ENCODE assay signal across 12 cellular contexts in the genomic region with DNA sequence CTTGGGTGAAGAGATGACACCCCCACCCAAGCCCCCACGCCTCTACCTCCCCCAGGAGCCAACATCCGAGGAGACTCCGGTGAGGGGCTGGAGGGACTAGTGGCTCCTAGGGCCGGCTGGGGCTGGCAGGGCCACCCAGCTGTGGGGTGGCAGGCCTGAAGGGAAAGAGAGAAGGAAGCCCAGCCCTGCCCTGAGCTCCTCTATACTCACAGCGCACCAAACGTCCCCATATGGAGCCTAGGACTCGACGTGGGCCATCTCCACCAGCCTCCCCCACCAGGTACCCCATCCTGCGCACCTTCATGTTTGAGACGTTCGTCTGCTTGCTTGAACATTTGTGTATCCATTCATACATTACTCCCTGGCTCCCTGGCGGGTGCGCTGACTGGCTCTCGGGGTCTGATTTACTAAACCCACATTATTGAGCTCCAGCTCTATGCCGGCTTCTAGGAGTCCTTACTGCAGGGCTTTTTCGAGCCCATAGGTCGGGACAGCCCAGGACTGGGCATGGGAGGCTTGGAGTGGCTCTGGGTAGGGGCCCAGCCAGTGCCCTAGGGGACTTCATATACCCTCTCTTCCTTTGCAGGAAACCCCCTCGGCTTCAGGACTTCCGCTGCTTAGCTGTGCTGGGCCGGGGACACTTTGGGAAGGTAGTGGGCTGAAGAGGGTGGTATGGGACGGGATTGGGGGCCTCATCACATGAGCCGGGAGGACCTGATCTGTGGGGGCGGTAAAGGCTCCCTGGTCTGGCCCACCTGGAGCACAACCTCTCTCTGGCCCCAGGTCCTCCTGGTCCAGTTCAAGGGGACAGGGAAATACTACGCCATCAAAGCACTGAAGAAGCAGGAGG. TPM values are rescaled to one million over a fixed set of nuclear protein-coding genes. Genes with fewer than 3 reads are reported as not detected.
A peak's percentile ranks its signal among the peaks of the same experiment; 100 is the strongest.
DNase-seq lines count a peak whose midpoint lies in the region; ATAC-seq, FAIRE-seq and TF ChIP-seq lines count a peak whose summit lies in the region.
"Had no signal": no experiment of that assay in that cellular context is flagged by ENCODE, and none has a peak within 500 bp of the region (broad histone marks: within the 10 kb centered on the region; RNA-seq: fewer than 3 reads in every experiment).

No MANE protein-coding gene starts in this region.

- H3K27me3 Mint-ChIP-seq in chondrocyte (ENCODE audit: low read depth) (no peaks in the 10 kb centered on the region), HFFc6 (ENCODE audit: insufficient read depth) (no peaks in the 10 kb centered on the region)

- 0 out of 2 replicates have a peak overlapping the region, but pooled peaks have one; percentile 6 for H3K9ac ChIP-seq in BLaER1
- H3K9ac ChIP-seq: SK-N-SH had no signal

- H3K27me3 ChIP-seq in BLaER1 (no peaks in the 10 kb centered on the region), psoas muscle (ENCODE audit: insufficient read depth in 3 of 3, low read length in 2 of 3) (no peaks in the 10 kb centered on the region)
- H3K27me3 ChIP-seq: BLaER1 treated with 17β-estradiol and CSF1 and Interleukin-3, amounts not matched to agents 10 nM and 100 nM had no signal

- H3K27ac ChIP-seq in A549: no peak overlapping the region
- no peak overlapping the region for H3K27ac ChIP-seq in BLaER1
- no peak overlapping the region for H3K27ac ChIP-seq in psoas muscle

- no peak overlapping the region for H3K4me3 ChIP-seq in A549
- H3K4me3 ChIP-seq in BLaER1: no peak overlapping the region
- no peak overlapping the region for H3K4me3 ChIP-seq in psoas muscle
- H3K4me3 ChIP-seq: BLaER1 treated with 17β-estradiol and CSF1 and Interleukin-3, amounts not matched to agents 10 nM and 100 nM; K562 had no signal

- DNase-seq in A549 (ENCODE audit: low read depth in 1 of 2, low spot score in 1 of 2) (no peak), chondrocyte (ENCODE audit: low spot score) (peak; percentile 68), psoas muscle (peak; percentile 2 to 38), HFFc6 (no peak), HuH-7 (ENCODE audit: low spot score) (no peak)
- DNase-seq: PC-3, SK-N-SH had no signal

- FAIRE-seq in A549 (lab: Jason Lieb, UNC): no peak
- FAIRE-seq: GM18507, K562 had no signal

- H3K4me1 Mint-ChIP-seq in chondrocyte (ENCODE audit: low read depth) (no peaks in the 10 kb centered on the region), HFFc6 (ENCODE audit: low read depth) (no peaks in the 10 kb centered on the region)

- H3K4me1 ChIP-seq in A549 (no peaks in the 10 kb centered on the region), BLaER1 (peaks cover 13% of the 10 kb centered on the region), psoas muscle (no peaks in the 10 kb centered on the region)

- CTCF ChIA-PET in A549 (lab: Yijun Ruan, JAX): interaction anchor here (0.7 to 7.5 kb wide), 6 partner anchors 10 to 88 kb away, joined by 3 to 44 read pairs (median 4); partner anchors contain the start of genes PKN3 and ZDHHC12

- H3K27ac Mint-ChIP-seq in chondrocyte (ENCODE audit: unreplicated experiment): no peak overlapping the region
- H3K27ac Mint-ChIP-seq in HFFc6: no peak overlapping the region

- H3K9me3 Mint-ChIP-seq in chondrocyte (ENCODE audit: low read depth) (no peaks in the 10 kb centered on the region), HFFc6 (no peaks in the 10 kb centered on the region)

- H3K36me3 ChIP-seq in BLaER1 (peaks cover 99% of the 10 kb centered on the region), psoas muscle (ENCODE audit: insufficient read depth in 1 of 2, low read depth in 1 of 2) (no peaks in the 10 kb centered on the region)

- no peaks in the 10 kb centered on the region for H3K36me3 Mint-ChIP-seq in chondrocyte (ENCODE audit: low read depth)
- H3K36me3 Mint-ChIP-seq in HFFc6 (ENCODE audit: low read depth): no peaks in the 10 kb centered on the region

- peak; percentile 11 to 32; a peak in 4 of 6 replicates for ATAC-seq in A549
- ATAC-seq in psoas muscle: no peak
- no peak for ATAC-seq in GM21723 (IDR thresholded peaks at IDR 0.05; ENCODE audit: unreplicated experiment)
- ATAC-seq: K562, PC-3 had no signal

- no peak for TF ChIP-seq EP300 in A549 (IDR thresholded peaks at IDR 0.05)

- POLR2A ChIA-PET in A549 (lab: Yijun Ruan, JAX): no interaction called here

- H3K4me3 Mint-ChIP-seq in chondrocyte (ENCODE audit: unreplicated experiment): no peak overlapping the region
- no peak overlapping the region for H3K4me3 Mint-ChIP-seq in HFFc6

- TF ChIP-seq CTCF in A549 (IDR thresholded peaks at IDR 0.05) (no peak), chondrocyte (IDR thresholded peaks at IDR 0.05) (no peak), psoas muscle (IDR thresholded peaks at IDR 0.05) (no peak), HFFc6 (IDR thresholded peaks at IDR 0.05) (no peak)

- no peak for TF ChIP-seq POLR2A in A549 (IDR thresholded peaks at IDR 0.05; ENCODE audit: low read length)

- intact Hi-C loops in psoas muscle (cut with DNase I): no loop called here

- H3K4me2 ChIP-seq in A549 (no peak overlapping the region), BLaER1 (no peak overlapping the region)
- H3K4me2 ChIP-seq: BLaER1 treated with 17β-estradiol and CSF1 and Interleukin-3, amounts not matched to agents 10 nM and 100 nM; SK-N-SH had no signal

- H3K9me3 ChIP-seq in A549 (no peaks in the 10 kb centered on the region), BLaER1 (no peaks in the 10 kb centered on the region), psoas muscle (no peaks in the 10 kb centered on the region)
- H3K9me3 ChIP-seq: BLaER1 treated with 17β-estradiol and CSF1 and Interleukin-3, amounts not matched to agents 10 nM and 100 nM; SK-N-SH had no signal

- no peak for TF ChIP-seq RAD21 in A549 (conservative IDR thresholded peaks at IDR 0.05 in 1 of 2, IDR thresholded peaks at IDR 0.05 in 1 of 2)

- no peaks in the 10 kb centered on the region for H4K20me1 ChIP-seq in BLaER1
- H4K20me1 ChIP-seq: BLaER1 treated with 17β-estradiol and CSF1 and Interleukin-3, amounts not matched to agents 10 nM and 100 nM had no signal

- WGBS in A549 (ENCODE audit: missing lambda C conversion rate): 84% methylated on average over 19 of the region's 24 CpGs
- WGBS in psoas muscle, 3 donors: 87 to 94% (median 89%) methylated on average over 23 to 24 of the region's 24 CpGs

TF ChIP-seq in A549, 52 proteins besides CTCF, POLR2A, EP300 and RAD21 (continues in another document):
- TF ChIP-seq FOSB (CRISPR knock-in tag; IDR thresholded peaks at IDR 0.05) (no peak), PHF8 (IDR thresholded peaks at IDR 0.05; ENCODE audit: borderline replicate concordance, low read depth) (no peak)

RNA-seq across cellular contexts. Expression of gene ZDHHC12, which starts 9.1 kb away (rescaled TPM):
- polyA plus RNA-seq in A549 (2011; rRNA removed) (37.6 and 55.5 TPM in 2 replicates), A549 (2017; fragmentation: RNase III; extraction: RNeasy Plus Mini Kit Qiagen cat#74134 plus additional on column Dnase treatment) (66.2 to 77.5 TPM (median 75.7 TPM) in 3 replicates), psoas muscle (10 to 100 TPM in 2 of 3 donors, 1 to 10 TPM in 1; 9.7 to 18.5 (median 12.4) TPM)
- polyA plus RNA-seq in A549 (2012; cell fraction: cytosol; rRNA removed): 133 and 189 TPM in 2 replicates
- 101 and 188 TPM in 2 replicates for polyA plus RNA-seq in A549 (2012; cell fraction: nucleus; rRNA removed)
- polyA minus RNA-seq in A549 (2011; rRNA and poly(A)+ RNA removed): 11.5 and 16.4 TPM in 2 replicates
- total RNA-seq in chondrocyte (23.6 to 24.7 TPM (median 24.3 TPM) in 3 replicates), psoas muscle (1 to 10 TPM; 4.5 to 7.2 (median 5.0) TPM)
- total RNA-seq in HFFc6 (2021; fragmentation: NEBNext Ultra II Directional; extraction: Animal tissue kit (Norgen Biotek cat#: 25700)): 10 to 100 TPM; 48.1 to 54.6 (median 53.1) TPM

RNA-seq across cellular contexts. Expression of gene PKN3, which starts 12.5 kb away (rescaled TPM):
- polyA plus RNA-seq in A549 (2011; rRNA removed): 7.6 and 9.0 TPM in 2 replicates
- polyA plus RNA-seq in A549 (2012; cell fraction: cytosol; rRNA removed): 22.0 and 24.5 TPM in 2 replicates
- 81.5 and 93.7 TPM in 2 replicates for polyA plus RNA-seq in A549 (2012; cell fraction: nucleus; rRNA removed)
- polyA plus RNA-seq in A549 (2017; fragmentation: RNase III; extraction: RNeasy Plus Mini Kit Qiagen cat#74134 plus additional on column Dnase treatment): 14.1 to 16.7 TPM (median 16.3 TPM) in 3 replicates
- 6.4 and 12.6 TPM in 2 replicates for polyA minus RNA-seq in A549 (2011; rRNA and poly(A)+ RNA removed)
- total RNA-seq in chondrocyte: 3.1 to 4.2 TPM (median 4.2 TPM) in 3 replicates
- 1 to 10 TPM; 2.6 to 5.0 (median 3.4) TPM for total RNA-seq in psoas muscle
- 1 to 10 TPM; 2.9 to 4.4 (median 3.1) TPM for polyA plus RNA-seq in psoas muscle
- 1 to 10 TPM; 1.9 to 5.6 (median 3.5) TPM for total RNA-seq in HFFc6 (2021; fragmentation: NEBNext Ultra II Directional; extraction: Animal tissue kit (Norgen Biotek cat#: 25700))

RNA-seq across cellular contexts. Expression of gene SET, which starts 25.8 kb away (rescaled TPM):
- polyA plus RNA-seq in A549 (2011; rRNA removed) (293 and 518 TPM in 2 replicates), A549 (2017; fragmentation: RNase III; extraction: RNeasy Plus Mini Kit Qiagen cat#74134 plus additional on column Dnase treatment) (538 to 546 TPM (median 544 TPM) in 3 replicates), psoas muscle (100 to 1,000 TPM; 141 to 244 (median 230) TPM)
- 78.7 and 85.2 TPM in 2 replicates for polyA plus RNA-seq in A549 (2012; cell fraction: cytosol; rRNA removed)
- polyA plus RNA-seq in A549 (2012; cell fraction: nucleus; rRNA removed): 34.6 and 48.0 TPM in 2 replicates
- 108 TPM in 2 replicates for polyA minus RNA-seq in A549 (2011; rRNA and poly(A)+ RNA removed)
- total RNA-seq in chondrocyte (235 to 266 TPM (median 255 TPM) in 3 replicates), psoas muscle (100 to 1,000 TPM; 171 to 283 (median 203) TPM)
- 100 to 1,000 TPM; 297 to 358 (median 343) TPM for total RNA-seq in HFFc6 (2021; fragmentation: NEBNext Ultra II Directional; extraction: Animal tissue kit (Norgen Biotek cat#: 25700))

RNA-seq across cellular contexts. Expression of gene ZER1, which starts 56.9 kb away (rescaled TPM):
- polyA plus RNA-seq in A549 (2011; rRNA removed) (13.4 and 16.2 TPM in 2 replicates), A549 (2017; fragmentation: RNase III; extraction: RNeasy Plus Mini Kit Qiagen cat#74134 plus additional on column Dnase treatment) (8.1 to 10.8 TPM (median 9.1 TPM) in 3 replicates), psoas muscle (10 to 100 TPM; 15.2 to 54.8 (median 30.8) TPM)
- 18.2 and 22.4 TPM in 2 replicates for polyA plus RNA-seq in A549 (2012; cell fraction: cytosol; rRNA removed)
- polyA plus RNA-seq in A549 (2012; cell fraction: nucleus; rRNA removed): 30.8 and 33.2 TPM in 2 replicates
- 29.1 and 43.1 TPM in 2 replicates for polyA minus RNA-seq in A549 (2011; rRNA and poly(A)+ RNA removed)
- total RNA-seq in chondrocyte (33.0 to 42.7 TPM (median 33.8 TPM) in 3 replicates), psoas muscle (10 to 100 TPM; 40.3 to 67.2 (median 65.0) TPM)
- total RNA-seq in HFFc6 (2021; fragmentation: NEBNext Ultra II Directional; extraction: Animal tissue kit (Norgen Biotek cat#: 25700)): 10 to 100 TPM; 32.5 to 47.6 (median 37.8) TPM

RNA-seq across cellular contexts. Expression of gene DYNC2I2, which starts 58.2 kb away (rescaled TPM):
- 57.3 and 62.8 TPM in 2 replicates for polyA plus RNA-seq in A549 (2011; rRNA removed)
- polyA plus RNA-seq in A549 (2012; cell fraction: cytosol; rRNA removed): 184 and 236 TPM in 2 replicates
- polyA plus RNA-seq in A549 (2012; cell fraction: nucleus; rRNA removed): 313 and 398 TPM in 2 replicates
- polyA plus RNA-seq in A549 (2017; fragmentation: RNase III; extraction: RNeasy Plus Mini Kit Qiagen cat#74134 plus additional on column Dnase treatment): 113 to 117 TPM (median 114 TPM) in 3 replicates
- 47.5 and 81.7 TPM in 2 replicates for polyA minus RNA-seq in A549 (2011; rRNA and poly(A)+ RNA removed)
- total RNA-seq in chondrocyte: 23.4 to 41.0 TPM (median 24.0 TPM) in 3 replicates
- 10 to 100 TPM in 2 of 4 donors, 1 to 10 TPM in 2; 6.3 to 10.3 (median 8.6) TPM for total RNA-seq in psoas muscle
- polyA plus RNA-seq in psoas muscle: 10 to 100 TPM; 19.0 to 29.1 (median 25.0) TPM
- 10 to 100 TPM; 34.5 to 51.7 (median 49.9) TPM for total RNA-seq in HFFc6 (2021; fragmentation: NEBNext Ultra II Directional; extraction: Animal tissue kit (Norgen Biotek cat#: 25700))

Comparison
In these comparisons a context has a peak if more than half of its experiments do, and no peak if none do; other contexts are left out.
1. ATAC-seq: peak in A549 (2 of 2); none in psoas muscle (0 of 4) and GM21723 (single experiment).
2. DNase-seq: peak in chondrocyte (single experiment) and psoas muscle (2 of 2); none in A549 (0 of 2), HFFc6 (single experiment) and HuH-7 (single experiment).